Comparison of ENCODE assay signal across 9 cellular contexts in the genomic region with DNA sequence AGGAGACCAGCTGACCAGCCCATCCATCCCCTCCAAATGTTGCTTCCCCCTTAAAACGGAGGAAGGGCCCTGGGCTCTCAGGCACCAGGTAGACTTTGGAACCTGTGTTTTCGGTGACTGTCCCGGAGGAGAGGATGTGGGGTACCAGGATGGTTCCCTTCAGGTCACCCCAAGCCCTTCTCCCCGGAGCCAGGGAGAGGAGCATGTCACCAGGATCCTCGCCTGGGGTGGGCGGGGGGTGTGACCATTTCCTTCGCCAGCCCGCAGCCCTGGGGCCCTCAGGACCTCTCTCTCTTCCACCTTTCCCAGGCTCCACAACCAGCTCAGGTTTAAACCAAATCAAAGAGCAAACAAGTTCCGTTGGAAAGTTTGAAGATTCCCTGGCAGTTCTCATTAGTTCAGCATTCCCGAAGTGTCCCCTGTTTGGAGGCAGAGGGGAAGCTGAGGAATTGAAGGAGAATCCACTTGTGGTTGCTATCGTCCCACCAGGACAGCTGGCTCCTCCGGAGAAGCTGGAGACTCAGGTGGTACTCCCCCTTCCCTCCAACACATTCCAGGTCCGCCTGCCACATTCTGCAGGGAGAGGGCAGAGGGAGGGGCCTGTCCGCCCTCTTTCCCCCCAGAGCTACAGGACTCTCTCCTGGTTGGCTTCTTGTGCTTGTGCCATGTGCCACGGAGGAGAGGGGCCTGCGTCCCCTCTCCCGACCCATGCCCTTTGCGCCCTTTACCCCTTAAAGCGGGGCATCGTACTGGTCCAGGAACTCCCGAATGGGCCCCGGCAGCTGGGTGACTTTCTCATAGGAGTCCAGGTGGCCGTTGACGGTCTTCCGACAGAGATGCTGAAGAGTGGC. TPM values are rescaled to one million over a fixed set of nuclear protein-coding genes. Genes with fewer than 3 reads are reported as not detected.
DNase-seq lines count a peak whose midpoint lies in the region; ATAC-seq and TF ChIP-seq lines count a peak whose summit lies in the region.
"Had no signal": no experiment of that assay in that cellular context is flagged by ENCODE, and none has a peak within 500 bp of the region (broad histone marks: within the 10 kb centered on the region; RNA-seq: fewer than 3 reads in every experiment).

No MANE protein-coding gene starts in this region.

- peaks cover 55% of the 10 kb centered on the region for H3K4me1 Mint-ChIP-seq in activated naive CD8-positive, alpha-beta T cell treated with anti-CD3 and anti-CD28 coated beads for 36 hours
- peaks cover 60% of the 10 kb centered on the region for H3K4me1 Mint-ChIP-seq in stimulated activated memory B cell treated with anti-CD40 and anti-IgM and Interleukin-4, amounts not matched to agents 10 μg/mL and 1 μg/mL and 100 μg/mL, for 72 hours

- H3K4me3 Mint-ChIP-seq in activated naive CD8-positive, alpha-beta T cell treated with anti-CD3 and anti-CD28 coated beads for 36 hours, result peak overlapping the region; percentile 81
- peak overlapping the region; percentile 89 for H3K4me3 Mint-ChIP-seq in stimulated activated memory B cell treated with anti-CD40 and anti-IgM and Interleukin-4, amounts not matched to agents 10 μg/mL and 1 μg/mL and 100 μg/mL, for 72 hours

- no peak for DNase-seq in activated naive CD8-positive, alpha-beta T cell treated with anti-CD3 and anti-CD28 coated beads for 36 hours
- peak; percentile 89 for DNase-seq in islet precursor cell
- DNase-seq in MV-4-11 (lab: John Stamatoyannopoulos, UW), result no peak
- no peak for DNase-seq in COR-L47 (lab: John Stamatoyannopoulos, UW)
- no peak for DNase-seq in NCI-H226
- DNase-seq: GOT3 had no signal

- POLR2A ChIA-PET in HEK293 (lab: Yijun Ruan, JAX), result interaction anchor here (1.3 kb wide), 1 partner anchor 17 kb away, joined by 3 read pairs; no protein-coding TSS in a partner anchor

- H3K36me3 Mint-ChIP-seq in activated naive CD8-positive, alpha-beta T cell treated with anti-CD3 and anti-CD28 coated beads for 36 hours, result peaks cover 24% of the 10 kb centered on the region
- peaks cover 25% of the 10 kb centered on the region for H3K36me3 Mint-ChIP-seq in stimulated activated memory B cell treated with anti-CD40 and anti-IgM and Interleukin-4, amounts not matched to agents 10 μg/mL and 1 μg/mL and 100 μg/mL, for 72 hours

- no peak for ATAC-seq in stimulated activated memory B cell treated with anti-CD40 and anti-IgM and Interleukin-4, amounts not matched to agents 10 μg/mL and 1 μg/mL and 100 μg/mL, for 72 hours
- ATAC-seq in HG03039 (IDR thresholded peaks at IDR 0.05; ENCODE audit: unreplicated experiment), result no peak

- H3K36me3 ChIP-seq in HEK293 (ENCODE audit: control insufficient read depth in 2 of 2, insufficient read depth in 1 of 2, low read length in 2 of 2), result peaks cover 0 to 18% of the 10 kb centered on the region in 2 experiments; a peak in 1 of 3 replicates

- H3K4me1 ChIP-seq in HEK293 (ENCODE audit: control insufficient read depth, insufficient read depth, low read length), result peaks cover 12% of the 10 kb centered on the region

- peaks cover 5% of the 10 kb centered on the region for H3K27me3 Mint-ChIP-seq in activated naive CD8-positive, alpha-beta T cell treated with anti-CD3 and anti-CD28 coated beads for 36 hours
- H3K27me3 Mint-ChIP-seq in stimulated activated memory B cell treated with anti-CD40 and anti-IgM and Interleukin-4, amounts not matched to agents 10 μg/mL and 1 μg/mL and 100 μg/mL, for 72 hours, result no peaks in the 10 kb centered on the region

- peak overlapping the region; percentile 72 for H3K27ac Mint-ChIP-seq in activated naive CD8-positive, alpha-beta T cell treated with anti-CD3 and anti-CD28 coated beads for 36 hours
- H3K27ac Mint-ChIP-seq in stimulated activated memory B cell treated with anti-CD40 and anti-IgM and Interleukin-4, amounts not matched to agents 10 μg/mL and 1 μg/mL and 100 μg/mL, for 72 hours, result peak overlapping the region; percentile 89

- H3K27ac ChIP-seq in HEK293 (ENCODE audit: extremely low read depth, low read depth, low read length), result no peak overlapping the region

- CTCF ChIA-PET in HEK293 (lab: Yijun Ruan, JAX), result interaction anchor here (9.1 kb wide), 1 partner anchor 63 kb away, joined by 137 read pairs; no protein-coding TSS in a partner anchor

- H3K9me3 ChIP-seq in HEK293 (ENCODE audit: control insufficient read depth, insufficient read depth, low read depth, low read length), result no peaks in the 10 kb centered on the region

- H3K4me3 ChIP-seq in HEK293 (ENCODE audit: low read depth, low read length), result no peak overlapping the region

- TF ChIP-seq CTCF in HEK293 (tag by site-specific recombination; IDR thresholded peaks at IDR 0.05), result no peak

- H3K9me3 Mint-ChIP-seq in activated naive CD8-positive, alpha-beta T cell treated with anti-CD3 and anti-CD28 coated beads for 36 hours, result no peaks in the 10 kb centered on the region
- no peaks in the 10 kb centered on the region for H3K9me3 Mint-ChIP-seq in stimulated activated memory B cell treated with anti-CD40 and anti-IgM and Interleukin-4, amounts not matched to agents 10 μg/mL and 1 μg/mL and 100 μg/mL, for 72 hours

TF ChIP-seq in HEK293, 187 proteins besides CTCF, POLR2A, EP300 and RAD21:
- no peak for TF ChIP-seq HOXC10 (CRISPR knock-in tag; IDR thresholded peaks at IDR 0.05)
- peak; percentile 16; the same call in 1 of the 2 replicates for TF ChIP-seq SP2 (tag by site-specific recombination; IDR thresholded peaks at IDR 0.05)
- peak; percentile 75 for TF ChIP-seq PRDM10 (tag by site-specific recombination; IDR thresholded peaks at IDR 0.05)
- peak; percentile 97 for TF ChIP-seq ZNF394 (tag by site-specific recombination; IDR thresholded peaks at IDR 0.05; ENCODE audit: borderline replicate concordance)
- 0 out of 2 replicates have a peak, but pooled peaks have one; percentile 19 for TF ChIP-seq ZNF600 (tag by site-specific recombination; IDR thresholded peaks at IDR 0.05)
- TF ChIP-seq PRDM1 (tag by site-specific recombination; IDR thresholded peaks at IDR 0.05), result peak; percentile 48; the same call in 1 of the 2 replicates
- peak; percentile 44; the same call in 1 of the 2 replicates for TF ChIP-seq EGR2 (tag by site-specific recombination; IDR thresholded peaks at IDR 0.05; ENCODE audit: low read depth)
- peak; percentile 59 for TF ChIP-seq IKZF3 (tag by site-specific recombination; IDR thresholded peaks at IDR 0.05)
- TF ChIP-seq ZSCAN16 (tag by site-specific recombination; IDR thresholded peaks at IDR 0.05), result no peak

RNA-seq across cellular contexts. Expression of gene SOCS3, which starts 2.0 kb away (rescaled TPM):
- total RNA-seq in activated naive CD8-positive, alpha-beta T cell treated with anti-CD3 and anti-CD28 coated beads for 36 hours, result 10 to 100 TPM; 16.6 to 17.9 TPM

RNA-seq across cellular contexts. Expression of gene PGS1, which starts 20.5 kb away (rescaled TPM):
- 10 to 100 TPM; 39.1 to 43.7 TPM for total RNA-seq in activated naive CD8-positive, alpha-beta T cell treated with anti-CD3 and anti-CD28 coated beads for 36 hours
